Comparison of ENCODE assay signal across 2 cellular contexts in the genomic region with DNA sequence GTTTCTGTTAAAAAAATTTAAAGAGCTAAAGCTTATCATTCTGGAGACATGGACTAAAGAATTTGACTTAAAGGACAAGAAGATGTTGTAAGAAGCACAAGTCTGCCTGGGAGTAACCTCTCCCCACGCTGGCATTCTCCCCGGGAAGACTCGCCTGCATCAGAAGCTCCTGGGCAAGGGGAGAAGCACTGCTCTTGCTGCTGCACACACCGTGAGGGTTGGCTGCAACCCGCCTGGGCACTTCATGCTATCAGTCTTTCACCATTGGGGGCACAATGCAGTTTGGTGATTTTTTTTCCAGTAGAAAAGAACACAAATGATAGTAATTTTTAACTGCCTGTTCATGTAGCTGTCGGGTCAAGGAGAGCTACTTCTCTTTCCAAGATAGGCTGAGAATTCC.
TF ChIP-seq lines count a peak whose summit lies in the region.

No MANE protein-coding gene starts in this region.

TF ChIP-seq in HCT116, 20 proteins besides CTCF, POLR2A, EP300 and RAD21 (continued from another document):
- TF ChIP-seq ELF1 (IDR thresholded peaks at IDR 0.05; ENCODE audit: borderline replicate concordance, low read depth) (no peak), CBX3 (IDR thresholded peaks at IDR 0.05; ENCODE audit: low read depth) (no peak), SP1 (IDR thresholded peaks at IDR 0.05; ENCODE audit: low read depth) (no peak), FOSL1 (IDR thresholded peaks at IDR 0.05; ENCODE audit: low read depth) (no peak), SIN3A (IDR thresholded peaks at IDR 0.05; ENCODE audit: low read depth) (no peak), EZH2 (IDR thresholded peaks at IDR 0.05) (no peak), EZH2phosphoT487 (IDR thresholded peaks at IDR 0.05; ENCODE audit: borderline replicate concordance) (no peak), POLR2AphosphoS5 (IDR thresholded peaks at IDR 0.05; ENCODE audit: low read depth, low read length) (no peak), CEBPB (IDR thresholded peaks at IDR 0.05; ENCODE audit: low read depth) (no peak), EGR1 (IDR thresholded peaks at IDR 0.05; ENCODE audit: low read depth) (no peak), ZNF274 (IDR thresholded peaks at IDR 0.05; ENCODE audit: low read depth, low read length) (no peak), JUND (IDR thresholded peaks at IDR 0.05) (no peak)
- TF ChIP-seq, protein P1, sequence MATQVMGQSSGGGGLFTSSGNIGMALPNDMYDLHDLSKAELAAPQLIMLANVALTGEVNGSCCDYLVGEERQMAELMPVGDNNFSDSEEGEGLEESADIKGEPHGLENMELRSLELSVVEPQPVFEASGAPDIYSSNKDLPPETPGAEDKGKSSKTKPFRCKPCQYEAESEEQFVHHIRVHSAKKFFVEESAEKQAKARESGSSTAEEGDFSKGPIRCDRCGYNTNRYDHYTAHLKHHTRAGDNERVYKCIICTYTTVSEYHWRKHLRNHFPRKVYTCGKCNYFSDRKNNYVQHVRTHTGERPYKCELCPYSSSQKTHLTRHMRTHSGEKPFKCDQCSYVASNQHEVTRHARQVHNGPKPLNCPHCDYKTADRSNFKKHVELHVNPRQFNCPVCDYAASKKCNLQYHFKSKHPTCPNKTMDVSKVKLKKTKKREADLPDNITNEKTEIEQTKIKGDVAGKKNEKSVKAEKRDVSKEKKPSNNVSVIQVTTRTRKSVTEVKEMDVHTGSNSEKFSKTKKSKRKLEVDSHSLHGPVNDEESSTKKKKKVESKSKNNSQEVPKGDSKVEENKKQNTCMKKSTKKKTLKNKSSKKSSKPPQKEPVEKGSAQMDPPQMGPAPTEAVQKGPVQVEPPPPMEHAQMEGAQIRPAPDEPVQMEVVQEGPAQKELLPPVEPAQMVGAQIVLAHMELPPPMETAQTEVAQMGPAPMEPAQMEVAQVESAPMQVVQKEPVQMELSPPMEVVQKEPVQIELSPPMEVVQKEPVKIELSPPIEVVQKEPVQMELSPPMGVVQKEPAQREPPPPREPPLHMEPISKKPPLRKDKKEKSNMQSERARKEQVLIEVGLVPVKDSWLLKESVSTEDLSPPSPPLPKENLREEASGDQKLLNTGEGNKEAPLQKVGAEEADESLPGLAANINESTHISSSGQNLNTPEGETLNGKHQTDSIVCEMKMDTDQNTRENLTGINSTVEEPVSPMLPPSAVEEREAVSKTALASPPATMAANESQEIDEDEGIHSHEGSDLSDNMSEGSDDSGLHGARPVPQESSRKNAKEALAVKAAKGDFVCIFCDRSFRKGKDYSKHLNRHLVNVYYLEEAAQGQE (IDR thresholded peaks at IDR 0.05; ENCODE audit: low read depth) = no peak
- TF ChIP-seq, protein P2, sequence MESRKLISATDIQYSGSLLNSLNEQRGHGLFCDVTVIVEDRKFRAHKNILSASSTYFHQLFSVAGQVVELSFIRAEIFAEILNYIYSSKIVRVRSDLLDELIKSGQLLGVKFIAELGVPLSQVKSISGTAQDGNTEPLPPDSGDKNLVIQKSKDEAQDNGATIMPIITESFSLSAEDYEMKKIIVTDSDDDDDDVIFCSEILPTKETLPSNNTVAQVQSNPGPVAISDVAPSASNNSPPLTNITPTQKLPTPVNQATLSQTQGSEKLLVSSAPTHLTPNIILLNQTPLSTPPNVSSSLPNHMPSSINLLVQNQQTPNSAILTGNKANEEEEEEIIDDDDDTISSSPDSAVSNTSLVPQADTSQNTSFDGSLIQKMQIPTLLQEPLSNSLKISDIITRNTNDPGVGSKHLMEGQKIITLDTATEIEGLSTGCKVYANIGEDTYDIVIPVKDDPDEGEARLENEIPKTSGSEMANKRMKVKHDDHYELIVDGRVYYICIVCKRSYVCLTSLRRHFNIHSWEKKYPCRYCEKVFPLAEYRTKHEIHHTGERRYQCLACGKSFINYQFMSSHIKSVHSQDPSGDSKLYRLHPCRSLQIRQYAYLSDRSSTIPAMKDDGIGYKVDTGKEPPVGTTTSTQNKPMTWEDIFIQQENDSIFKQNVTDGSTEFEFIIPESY (IDR thresholded peaks at IDR 0.05; ENCODE audit: extremely low read depth, insufficient replicate concordance, low read length) = no peak
- TF ChIP-seq, protein P3, sequence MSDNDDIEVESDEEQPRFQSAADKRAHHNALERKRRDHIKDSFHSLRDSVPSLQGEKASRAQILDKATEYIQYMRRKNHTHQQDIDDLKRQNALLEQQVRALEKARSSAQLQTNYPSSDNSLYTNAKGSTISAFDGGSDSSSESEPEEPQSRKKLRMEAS (IDR thresholded peaks at IDR 0.05) = no peak
- TF ChIP-seq, protein P4, sequence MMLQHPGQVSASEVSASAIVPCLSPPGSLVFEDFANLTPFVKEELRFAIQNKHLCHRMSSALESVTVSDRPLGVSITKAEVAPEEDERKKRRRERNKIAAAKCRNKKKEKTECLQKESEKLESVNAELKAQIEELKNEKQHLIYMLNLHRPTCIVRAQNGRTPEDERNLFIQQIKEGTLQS (IDR thresholded peaks at IDR 0.05) = no peak
TF ChIP-seq in HCT116: peak in this region for 0.

TF ChIP-seq in K562, 482 proteins besides CTCF, POLR2A, EP300 and RAD21 (continued from another document):
- TF ChIP-seq CBX2 (IDR thresholded peaks at IDR 0.05; ENCODE audit: insufficient read depth, low read length, poor library complexity, severe bottlenecking) (no peak), CXXC5 (CRISPR knock-in tag; IDR thresholded peaks at IDR 0.05) (0 out of 2 replicates have a peak, but pooled peaks have one; percentile 11), ZNF41 (CRISPR knock-in tag; conservative IDR thresholded peaks at IDR 0.05) (no peak), ZNF146 (CRISPR knock-in tag; IDR thresholded peaks at IDR 0.05; ENCODE audit: unreplicated experiment) (no peak)
- TF ChIP-seq, protein P5, sequence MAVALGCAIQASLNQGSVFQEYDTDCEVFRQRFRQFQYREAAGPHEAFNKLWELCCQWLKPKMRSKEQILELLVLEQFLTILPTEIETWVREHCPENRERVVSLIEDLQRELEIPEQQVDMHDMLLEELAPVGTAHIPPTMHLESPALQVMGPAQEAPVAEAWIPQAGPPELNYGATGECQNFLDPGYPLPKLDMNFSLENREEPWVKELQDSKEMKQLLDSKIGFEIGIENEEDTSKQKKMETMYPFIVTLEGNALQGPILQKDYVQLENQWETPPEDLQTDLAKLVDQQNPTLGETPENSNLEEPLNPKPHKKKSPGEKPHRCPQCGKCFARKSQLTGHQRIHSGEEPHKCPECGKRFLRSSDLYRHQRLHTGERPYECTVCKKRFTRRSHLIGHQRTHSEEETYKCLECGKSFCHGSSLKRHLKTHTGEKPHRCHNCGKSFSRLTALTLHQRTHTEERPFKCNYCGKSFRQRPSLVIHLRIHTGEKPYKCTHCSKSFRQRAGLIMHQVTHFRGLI (CRISPR knock-in tag; IDR thresholded peaks at IDR 0.05) = peak; percentile 67; the same call in 1 of the 2 replicates
